In the genomic region with DNA sequence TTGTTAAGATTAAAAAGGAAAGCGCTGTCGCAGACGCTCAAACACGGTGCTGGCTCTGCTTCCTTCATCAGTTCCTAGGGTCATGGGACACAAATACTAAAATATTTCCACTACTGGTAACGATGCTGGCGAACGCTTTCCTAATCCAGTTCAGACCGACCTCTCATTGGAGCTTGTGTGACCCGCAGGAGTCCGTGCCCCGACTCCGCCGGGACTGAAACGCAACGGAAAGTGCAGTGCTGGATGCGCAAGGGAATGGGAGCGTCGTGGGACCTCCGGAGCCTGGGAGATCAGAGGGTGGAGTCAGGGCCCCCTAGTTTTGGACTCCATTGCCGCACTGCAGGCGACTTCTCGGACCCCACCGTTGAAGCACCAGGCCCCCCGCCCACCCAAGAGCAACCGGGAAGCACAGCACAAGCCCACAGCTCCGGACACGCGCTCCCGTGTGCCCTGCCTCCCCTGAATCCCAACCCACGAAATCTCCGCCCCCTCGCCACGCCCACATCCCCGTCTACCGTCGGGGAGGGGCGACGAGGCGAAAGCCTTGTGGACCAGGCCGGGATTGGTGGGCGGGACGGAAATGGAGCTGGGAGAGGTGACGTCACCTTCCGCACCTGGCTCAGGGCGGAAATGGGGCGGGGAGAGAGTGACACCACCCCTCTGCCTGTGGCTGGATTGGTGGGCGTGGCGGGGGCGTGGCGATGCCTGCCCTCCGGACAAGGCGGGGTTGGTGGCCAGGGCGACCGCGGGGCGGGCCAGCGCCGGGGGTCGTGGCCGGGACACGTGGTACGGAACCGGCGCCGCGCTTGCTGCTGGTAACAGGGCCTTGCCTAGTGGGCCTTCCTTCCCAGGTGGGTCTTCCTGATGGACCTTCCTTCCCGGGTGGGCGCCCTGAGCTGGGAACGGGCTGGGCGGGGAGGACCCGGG, we compare ENCODE assay signal across 1 cellular context.
TF ChIP-seq lines count a peak whose summit lies in the region.

A gene (plus strand): TSS at position 783 of the 927 bp plus-strand sequence. CDS start 3,611 bp downstream, outside the sequence.

TF ChIP-seq in K562, 482 proteins besides CTCF, POLR2A, EP300 and RAD21 (continued from another document and continues in another):
- TF ChIP-seq, protein P1, sequence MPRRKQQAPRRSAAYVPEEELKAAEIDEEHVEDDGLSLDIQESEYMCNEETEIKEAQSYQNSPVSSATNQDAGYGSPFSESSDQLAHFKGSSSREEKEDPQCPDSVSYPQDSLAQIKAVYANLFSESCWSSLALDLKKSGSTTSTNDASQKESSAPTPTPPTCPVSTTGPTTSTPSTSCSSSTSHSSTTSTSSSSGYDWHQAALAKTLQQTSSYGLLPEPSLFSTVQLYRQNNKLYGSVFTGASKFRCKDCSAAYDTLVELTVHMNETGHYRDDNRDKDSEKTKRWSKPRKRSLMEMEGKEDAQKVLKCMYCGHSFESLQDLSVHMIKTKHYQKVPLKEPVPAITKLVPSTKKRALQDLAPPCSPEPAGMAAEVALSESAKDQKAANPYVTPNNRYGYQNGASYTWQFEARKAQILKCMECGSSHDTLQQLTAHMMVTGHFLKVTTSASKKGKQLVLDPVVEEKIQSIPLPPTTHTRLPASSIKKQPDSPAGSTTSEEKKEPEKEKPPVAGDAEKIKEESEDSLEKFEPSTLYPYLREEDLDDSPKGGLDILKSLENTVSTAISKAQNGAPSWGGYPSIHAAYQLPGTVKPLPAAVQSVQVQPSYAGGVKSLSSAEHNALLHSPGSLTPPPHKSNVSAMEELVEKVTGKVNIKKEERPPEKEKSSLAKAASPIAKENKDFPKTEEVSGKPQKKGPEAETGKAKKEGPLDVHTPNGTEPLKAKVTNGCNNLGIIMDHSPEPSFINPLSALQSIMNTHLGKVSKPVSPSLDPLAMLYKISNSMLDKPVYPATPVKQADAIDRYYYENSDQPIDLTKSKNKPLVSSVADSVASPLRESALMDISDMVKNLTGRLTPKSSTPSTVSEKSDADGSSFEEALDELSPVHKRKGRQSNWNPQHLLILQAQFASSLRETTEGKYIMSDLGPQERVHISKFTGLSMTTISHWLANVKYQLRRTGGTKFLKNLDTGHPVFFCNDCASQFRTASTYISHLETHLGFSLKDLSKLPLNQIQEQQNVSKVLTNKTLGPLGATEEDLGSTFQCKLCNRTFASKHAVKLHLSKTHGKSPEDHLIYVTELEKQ (CRISPR knock-in tag; IDR thresholded peaks at IDR 0.05), result no peak
- TF ChIP-seq, protein P2, sequence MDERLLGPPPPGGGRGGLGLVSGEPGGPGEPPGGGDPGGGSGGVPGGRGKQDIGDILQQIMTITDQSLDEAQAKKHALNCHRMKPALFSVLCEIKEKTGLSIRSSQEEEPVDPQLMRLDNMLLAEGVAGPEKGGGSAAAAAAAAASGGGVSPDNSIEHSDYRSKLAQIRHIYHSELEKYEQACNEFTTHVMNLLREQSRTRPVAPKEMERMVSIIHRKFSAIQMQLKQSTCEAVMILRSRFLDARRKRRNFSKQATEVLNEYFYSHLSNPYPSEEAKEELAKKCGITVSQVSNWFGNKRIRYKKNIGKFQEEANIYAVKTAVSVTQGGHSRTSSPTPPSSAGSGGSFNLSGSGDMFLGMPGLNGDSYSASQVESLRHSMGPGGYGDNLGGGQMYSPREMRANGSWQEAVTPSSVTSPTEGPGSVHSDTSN (CRISPR knock-in tag; IDR thresholded peaks at IDR 0.05; ENCODE audit: low read depth), result peak; percentile 78
- TF ChIP-seq, protein P2 (tag; conservative IDR thresholded peaks at IDR 0.05; ENCODE audit: low read depth), result peak; percentile 77
- TF ChIP-seq, protein P3, sequence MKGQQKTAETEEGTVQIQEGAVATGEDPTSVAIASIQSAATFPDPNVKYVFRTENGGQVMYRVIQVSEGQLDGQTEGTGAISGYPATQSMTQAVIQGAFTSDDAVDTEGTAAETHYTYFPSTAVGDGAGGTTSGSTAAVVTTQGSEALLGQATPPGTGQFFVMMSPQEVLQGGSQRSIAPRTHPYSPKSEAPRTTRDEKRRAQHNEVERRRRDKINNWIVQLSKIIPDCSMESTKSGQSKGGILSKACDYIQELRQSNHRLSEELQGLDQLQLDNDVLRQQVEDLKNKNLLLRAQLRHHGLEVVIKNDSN (CRISPR knock-in tag; IDR thresholded peaks at IDR 0.05), result peak; percentile 96
- TF ChIP-seq RBFOX2 (IDR thresholded peaks at IDR 0.05; ENCODE audit: low read depth, low read length) (peak; percentile 88), NBN (IDR thresholded peaks at IDR 0.05; ENCODE audit: low read depth) (0 out of 2 replicates have a peak, but pooled peaks have one; percentile 49), ZNF584 (CRISPR knock-in tag; IDR thresholded peaks at IDR 0.05; ENCODE audit: low read depth) (peak; percentile 72; the same call in 1 of the 2 replicates), POLR2AphosphoS2 (IDR thresholded peaks at IDR 0.05; ENCODE audit: low read length) (no peak), MTA1 (IDR thresholded peaks at IDR 0.05; ENCODE audit: borderline replicate concordance) (no peak), ETS2 (tag; IDR thresholded peaks at IDR 0.05; ENCODE audit: borderline replicate concordance, poor library complexity, severe bottlenecking) (no peak), SNRNP70 (optimal IDR thresholded peaks at IDR 0.05; ENCODE audit: low read depth, low read length) (no peak), CEBPB (tag; IDR thresholded peaks at IDR 0.05) (no peak), ZNF124 (CRISPR knock-in tag; IDR thresholded peaks at IDR 0.05) (no peak), TOE1 (IDR thresholded peaks at IDR 0.05; ENCODE audit: borderline replicate concordance) (peak; percentile 62), TOE1 (CRISPR knock-in tag; IDR thresholded peaks at IDR 0.05; ENCODE audit: borderline replicate concordance, low read depth) (no peak), BCL6 (CRISPR knock-in tag; IDR thresholded peaks at IDR 0.05) (no peak), ZNF253 (CRISPR knock-in tag; conservative IDR thresholded peaks at IDR 0.05) (no peak), SETDB1 (IDR thresholded peaks at IDR 0.05; ENCODE audit: low read length) (no peak), LCOR (CRISPR knock-in tag; IDR thresholded peaks at IDR 0.05) (0 out of 2 replicates have a peak, but pooled peaks have one; percentile 60), HDGF (IDR thresholded peaks at IDR 0.05) (no peak), ZSCAN29 (IDR thresholded peaks at IDR 0.05) (no peak), SIX5 (IDR thresholded peaks at IDR 0.05; ENCODE audit: borderline replicate concordance in 1 of 2, insufficient read depth in 1 of 2, low read depth in 1 of 2, low read length in 2 of 2) (no peak), ZNF561 (CRISPR knock-in tag; conservative IDR thresholded peaks at IDR 0.05) (no peak)
- TF ChIP-seq, protein P4, sequence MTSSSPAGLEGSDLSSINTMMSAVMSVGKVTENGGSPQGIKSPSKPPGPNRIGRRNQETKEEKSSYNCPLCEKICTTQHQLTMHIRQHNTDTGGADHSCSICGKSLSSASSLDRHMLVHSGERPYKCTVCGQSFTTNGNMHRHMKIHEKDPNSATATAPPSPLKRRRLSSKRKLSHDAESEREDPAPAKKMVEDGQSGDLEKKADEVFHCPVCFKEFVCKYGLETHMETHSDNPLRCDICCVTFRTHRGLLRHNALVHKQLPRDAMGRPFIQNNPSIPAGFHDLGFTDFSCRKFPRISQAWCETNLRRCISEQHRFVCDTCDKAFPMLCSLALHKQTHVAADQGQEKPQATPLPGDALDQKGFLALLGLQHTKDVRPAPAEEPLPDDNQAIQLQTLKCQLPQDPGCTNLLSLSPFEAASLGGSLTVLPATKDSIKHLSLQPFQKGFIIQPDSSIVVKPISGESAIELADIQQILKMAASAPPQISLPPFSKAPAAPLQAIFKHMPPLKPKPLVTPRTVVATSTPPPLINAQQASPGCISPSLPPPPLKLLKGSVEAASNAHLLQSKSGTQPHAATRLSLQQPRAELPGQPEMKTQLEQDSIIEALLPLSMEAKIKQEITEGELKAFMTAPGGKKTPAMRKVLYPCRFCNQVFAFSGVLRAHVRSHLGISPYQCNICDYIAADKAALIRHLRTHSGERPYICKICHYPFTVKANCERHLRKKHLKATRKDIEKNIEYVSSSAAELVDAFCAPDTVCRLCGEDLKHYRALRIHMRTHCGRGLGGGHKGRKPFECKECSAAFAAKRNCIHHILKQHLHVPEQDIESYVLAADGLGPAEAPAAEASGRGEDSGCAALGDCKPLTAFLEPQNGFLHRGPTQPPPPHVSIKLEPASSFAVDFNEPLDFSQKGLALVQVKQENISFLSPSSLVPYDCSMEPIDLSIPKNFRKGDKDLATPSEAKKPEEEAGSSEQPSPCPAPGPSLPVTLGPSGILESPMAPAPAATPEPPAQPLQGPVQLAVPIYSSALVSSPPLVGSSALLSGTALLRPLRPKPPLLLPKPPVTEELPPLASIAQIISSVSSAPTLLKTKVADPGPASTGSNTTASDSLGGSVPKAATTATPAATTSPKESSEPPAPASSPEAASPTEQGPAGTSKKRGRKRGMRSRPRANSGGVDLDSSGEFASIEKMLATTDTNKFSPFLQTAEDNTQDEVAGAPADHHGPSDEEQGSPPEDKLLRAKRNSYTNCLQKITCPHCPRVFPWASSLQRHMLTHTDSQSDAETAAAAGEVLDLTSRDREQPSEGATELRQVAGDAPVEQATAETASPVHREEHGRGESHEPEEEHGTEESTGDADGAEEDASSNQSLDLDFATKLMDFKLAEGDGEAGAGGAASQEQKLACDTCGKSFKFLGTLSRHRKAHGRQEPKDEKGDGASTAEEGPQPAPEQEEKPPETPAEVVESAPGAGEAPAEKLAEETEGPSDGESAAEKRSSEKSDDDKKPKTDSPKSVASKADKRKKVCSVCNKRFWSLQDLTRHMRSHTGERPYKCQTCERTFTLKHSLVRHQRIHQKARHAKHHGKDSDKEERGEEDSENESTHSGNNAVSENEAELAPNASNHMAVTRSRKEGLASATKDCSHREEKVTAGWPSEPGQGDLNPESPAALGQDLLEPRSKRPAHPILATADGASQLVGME (CRISPR knock-in tag; IDR thresholded peaks at IDR 0.05), result no peak
- TF ChIP-seq, protein P5, sequence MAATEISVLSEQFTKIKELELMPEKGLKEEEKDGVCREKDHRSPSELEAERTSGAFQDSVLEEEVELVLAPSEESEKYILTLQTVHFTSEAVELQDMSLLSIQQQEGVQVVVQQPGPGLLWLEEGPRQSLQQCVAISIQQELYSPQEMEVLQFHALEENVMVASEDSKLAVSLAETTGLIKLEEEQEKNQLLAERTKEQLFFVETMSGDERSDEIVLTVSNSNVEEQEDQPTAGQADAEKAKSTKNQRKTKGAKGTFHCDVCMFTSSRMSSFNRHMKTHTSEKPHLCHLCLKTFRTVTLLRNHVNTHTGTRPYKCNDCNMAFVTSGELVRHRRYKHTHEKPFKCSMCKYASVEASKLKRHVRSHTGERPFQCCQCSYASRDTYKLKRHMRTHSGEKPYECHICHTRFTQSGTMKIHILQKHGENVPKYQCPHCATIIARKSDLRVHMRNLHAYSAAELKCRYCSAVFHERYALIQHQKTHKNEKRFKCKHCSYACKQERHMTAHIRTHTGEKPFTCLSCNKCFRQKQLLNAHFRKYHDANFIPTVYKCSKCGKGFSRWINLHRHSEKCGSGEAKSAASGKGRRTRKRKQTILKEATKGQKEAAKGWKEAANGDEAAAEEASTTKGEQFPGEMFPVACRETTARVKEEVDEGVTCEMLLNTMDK (IDR thresholded peaks at IDR 0.05; ENCODE audit: borderline replicate concordance, insufficient read depth, low read depth, low read length, poor library complexity, severe bottlenecking), result no peak
- TF ChIP-seq, protein P6, sequence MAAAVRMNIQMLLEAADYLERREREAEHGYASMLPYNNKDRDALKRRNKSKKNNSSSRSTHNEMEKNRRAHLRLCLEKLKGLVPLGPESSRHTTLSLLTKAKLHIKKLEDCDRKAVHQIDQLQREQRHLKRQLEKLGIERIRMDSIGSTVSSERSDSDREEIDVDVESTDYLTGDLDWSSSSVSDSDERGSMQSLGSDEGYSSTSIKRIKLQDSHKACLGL (CRISPR knock-in tag; IDR thresholded peaks at IDR 0.05; ENCODE audit: borderline replicate concordance, poor library complexity, severe bottlenecking), result no peak
- TF ChIP-seq, protein P7, sequence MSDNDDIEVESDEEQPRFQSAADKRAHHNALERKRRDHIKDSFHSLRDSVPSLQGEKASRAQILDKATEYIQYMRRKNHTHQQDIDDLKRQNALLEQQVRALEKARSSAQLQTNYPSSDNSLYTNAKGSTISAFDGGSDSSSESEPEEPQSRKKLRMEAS (CRISPR knock-in tag; IDR thresholded peaks at IDR 0.05), result peak; percentile 93
- TF ChIP-seq, protein P8, sequence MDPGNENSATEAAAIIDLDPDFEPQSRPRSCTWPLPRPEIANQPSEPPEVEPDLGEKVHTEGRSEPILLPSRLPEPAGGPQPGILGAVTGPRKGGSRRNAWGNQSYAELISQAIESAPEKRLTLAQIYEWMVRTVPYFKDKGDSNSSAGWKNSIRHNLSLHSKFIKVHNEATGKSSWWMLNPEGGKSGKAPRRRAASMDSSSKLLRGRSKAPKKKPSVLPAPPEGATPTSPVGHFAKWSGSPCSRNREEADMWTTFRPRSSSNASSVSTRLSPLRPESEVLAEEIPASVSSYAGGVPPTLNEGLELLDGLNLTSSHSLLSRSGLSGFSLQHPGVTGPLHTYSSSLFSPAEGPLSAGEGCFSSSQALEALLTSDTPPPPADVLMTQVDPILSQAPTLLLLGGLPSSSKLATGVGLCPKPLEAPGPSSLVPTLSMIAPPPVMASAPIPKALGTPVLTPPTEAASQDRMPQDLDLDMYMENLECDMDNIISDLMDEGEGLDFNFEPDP (CRISPR knock-in tag; IDR thresholded peaks at IDR 0.05), result no peak
- TF ChIP-seq, protein P9, sequence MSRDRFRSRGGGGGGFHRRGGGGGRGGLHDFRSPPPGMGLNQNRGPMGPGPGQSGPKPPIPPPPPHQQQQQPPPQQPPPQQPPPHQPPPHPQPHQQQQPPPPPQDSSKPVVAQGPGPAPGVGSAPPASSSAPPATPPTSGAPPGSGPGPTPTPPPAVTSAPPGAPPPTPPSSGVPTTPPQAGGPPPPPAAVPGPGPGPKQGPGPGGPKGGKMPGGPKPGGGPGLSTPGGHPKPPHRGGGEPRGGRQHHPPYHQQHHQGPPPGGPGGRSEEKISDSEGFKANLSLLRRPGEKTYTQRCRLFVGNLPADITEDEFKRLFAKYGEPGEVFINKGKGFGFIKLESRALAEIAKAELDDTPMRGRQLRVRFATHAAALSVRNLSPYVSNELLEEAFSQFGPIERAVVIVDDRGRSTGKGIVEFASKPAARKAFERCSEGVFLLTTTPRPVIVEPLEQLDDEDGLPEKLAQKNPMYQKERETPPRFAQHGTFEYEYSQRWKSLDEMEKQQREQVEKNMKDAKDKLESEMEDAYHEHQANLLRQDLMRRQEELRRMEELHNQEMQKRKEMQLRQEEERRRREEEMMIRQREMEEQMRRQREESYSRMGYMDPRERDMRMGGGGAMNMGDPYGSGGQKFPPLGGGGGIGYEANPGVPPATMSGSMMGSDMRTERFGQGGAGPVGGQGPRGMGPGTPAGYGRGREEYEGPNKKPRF (IDR thresholded peaks at IDR 0.05; ENCODE audit: low read depth, low read length), result no peak
- TF ChIP-seq, protein P10, sequence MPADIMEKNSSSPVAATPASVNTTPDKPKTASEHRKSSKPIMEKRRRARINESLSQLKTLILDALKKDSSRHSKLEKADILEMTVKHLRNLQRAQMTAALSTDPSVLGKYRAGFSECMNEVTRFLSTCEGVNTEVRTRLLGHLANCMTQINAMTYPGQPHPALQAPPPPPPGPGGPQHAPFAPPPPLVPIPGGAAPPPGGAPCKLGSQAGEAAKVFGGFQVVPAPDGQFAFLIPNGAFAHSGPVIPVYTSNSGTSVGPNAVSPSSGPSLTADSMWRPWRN (IDR thresholded peaks at IDR 0.05; ENCODE audit: low read depth), result no peak
